In the genomic region with DNA sequence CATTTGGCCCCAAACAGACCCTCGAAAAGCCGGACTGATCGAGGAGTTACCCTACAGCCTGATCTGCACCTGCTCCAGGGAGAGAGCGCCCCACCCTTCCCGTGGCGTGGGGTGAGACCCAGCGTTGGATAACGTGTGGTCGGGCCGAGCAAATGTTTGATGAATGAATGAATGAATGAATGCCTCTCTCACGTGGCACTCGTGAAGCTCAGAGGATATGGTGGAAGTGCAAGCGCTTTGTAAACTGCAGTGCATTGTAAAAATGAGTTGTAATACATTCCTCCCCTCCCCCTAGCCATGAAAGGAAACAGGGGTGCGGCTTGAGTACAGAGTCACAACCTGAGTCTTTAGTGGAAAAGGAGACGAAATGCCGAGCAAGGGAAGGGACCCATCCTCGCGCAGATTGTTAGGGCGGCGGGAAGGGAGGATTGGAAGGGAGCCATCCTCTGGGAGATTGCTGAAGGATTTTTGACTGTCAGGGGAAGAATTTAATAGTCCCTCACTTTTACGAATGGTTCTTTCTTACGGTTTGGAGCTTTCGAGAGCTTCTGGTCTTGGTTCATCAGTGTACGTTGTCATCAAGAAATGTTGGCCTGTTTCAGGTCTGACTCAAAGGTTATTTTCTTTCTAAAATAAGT, we compare ENCODE assay signal across 1 cellular context.
TF ChIP-seq lines count a peak whose summit lies in the region.

No MANE protein-coding gene starts in this region.

TF ChIP-seq in K562, 482 proteins besides CTCF, POLR2A, EP300 and RAD21 (continued from another document):
- TF ChIP-seq, protein P1, sequence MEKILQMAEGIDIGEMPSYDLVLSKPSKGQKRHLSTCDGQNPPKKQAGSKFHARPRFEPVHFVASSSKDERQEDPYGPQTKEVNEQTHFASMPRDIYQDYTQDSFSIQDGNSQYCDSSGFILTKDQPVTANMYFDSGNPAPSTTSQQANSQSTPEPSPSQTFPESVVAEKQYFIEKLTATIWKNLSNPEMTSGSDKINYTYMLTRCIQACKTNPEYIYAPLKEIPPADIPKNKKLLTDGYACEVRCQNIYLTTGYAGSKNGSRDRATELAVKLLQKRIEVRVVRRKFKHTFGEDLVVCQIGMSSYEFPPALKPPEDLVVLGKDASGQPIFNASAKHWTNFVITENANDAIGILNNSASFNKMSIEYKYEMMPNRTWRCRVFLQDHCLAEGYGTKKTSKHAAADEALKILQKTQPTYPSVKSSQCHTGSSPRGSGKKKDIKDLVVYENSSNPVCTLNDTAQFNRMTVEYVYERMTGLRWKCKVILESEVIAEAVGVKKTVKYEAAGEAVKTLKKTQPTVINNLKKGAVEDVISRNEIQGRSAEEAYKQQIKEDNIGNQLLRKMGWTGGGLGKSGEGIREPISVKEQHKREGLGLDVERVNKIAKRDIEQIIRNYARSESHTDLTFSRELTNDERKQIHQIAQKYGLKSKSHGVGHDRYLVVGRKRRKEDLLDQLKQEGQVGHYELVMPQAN (IDR thresholded peaks at IDR 0.05; ENCODE audit: borderline replicate concordance): peak; percentile 72
- TF ChIP-seq, protein P2, sequence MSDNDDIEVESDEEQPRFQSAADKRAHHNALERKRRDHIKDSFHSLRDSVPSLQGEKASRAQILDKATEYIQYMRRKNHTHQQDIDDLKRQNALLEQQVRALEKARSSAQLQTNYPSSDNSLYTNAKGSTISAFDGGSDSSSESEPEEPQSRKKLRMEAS (CRISPR knock-in tag; IDR thresholded peaks at IDR 0.05): peak; percentile 90
- TF ChIP-seq MAFF (IDR thresholded peaks at IDR 0.05; ENCODE audit: low read length) (no peak), HNRNPK (IDR thresholded peaks at IDR 0.05; ENCODE audit: low read depth, low read length, poor library complexity, severe bottlenecking) (no peak), NR4A1 (CRISPR knock-in tag; IDR thresholded peaks at IDR 0.05) (no peak), NR4A1 (tag; IDR thresholded peaks at IDR 0.05) (0 out of 2 replicates have a peak, but pooled peaks have one; percentile 19), TEAD1 (CRISPR knock-in tag; IDR thresholded peaks at IDR 0.05) (0 out of 4 replicates have a peak, but pooled peaks of 1 of the 2 experiments have one; percentile 77), NFYB (IDR thresholded peaks at IDR 0.05; ENCODE audit: extremely low read depth, insufficient read length) (no peak), ZNF77 (CRISPR knock-in tag; IDR thresholded peaks at IDR 0.05) (no peak), POLR2H (tag; IDR thresholded peaks at IDR 0.05; ENCODE audit: low read depth) (0 out of 2 replicates have a peak, but pooled peaks have one; percentile 11), THRAP3 (IDR thresholded peaks at IDR 0.05; ENCODE audit: borderline replicate concordance) (no peak), KDM5B (IDR thresholded peaks at IDR 0.05; ENCODE audit: insufficient replicate concordance, low read depth, low read length) (no peak), FOXM1 (IDR thresholded peaks at IDR 0.05; ENCODE audit: low read depth) (no peak), FOXM1 (CRISPR knock-in tag; IDR thresholded peaks at IDR 0.05; ENCODE audit: low read depth) (0 out of 2 replicates have a peak, but pooled peaks have one; percentile 46), FOXK1 (CRISPR knock-in tag; IDR thresholded peaks at IDR 0.05; ENCODE audit: borderline replicate concordance) (peak; percentile 80; the same call in 1 of the 2 replicates), ZNF174 (CRISPR knock-in tag; IDR thresholded peaks at IDR 0.05) (no peak), RNF2 (IDR thresholded peaks at IDR 0.05) (no peak), XRCC5 (IDR thresholded peaks at IDR 0.05; ENCODE audit: low read depth, low read length) (no peak), MEF2A (IDR thresholded peaks at IDR 0.05; ENCODE audit: control insufficient read depth, low read depth, low read length) (no peak), DPF2 (IDR thresholded peaks at IDR 0.05) (peak; percentile 43; the same call in 1 of the 2 replicates), ZNF431 (CRISPR knock-in tag; IDR thresholded peaks at IDR 0.05) (peak; percentile 64; the same call in 1 of the 2 replicates)
- TF ChIP-seq, protein P3, sequence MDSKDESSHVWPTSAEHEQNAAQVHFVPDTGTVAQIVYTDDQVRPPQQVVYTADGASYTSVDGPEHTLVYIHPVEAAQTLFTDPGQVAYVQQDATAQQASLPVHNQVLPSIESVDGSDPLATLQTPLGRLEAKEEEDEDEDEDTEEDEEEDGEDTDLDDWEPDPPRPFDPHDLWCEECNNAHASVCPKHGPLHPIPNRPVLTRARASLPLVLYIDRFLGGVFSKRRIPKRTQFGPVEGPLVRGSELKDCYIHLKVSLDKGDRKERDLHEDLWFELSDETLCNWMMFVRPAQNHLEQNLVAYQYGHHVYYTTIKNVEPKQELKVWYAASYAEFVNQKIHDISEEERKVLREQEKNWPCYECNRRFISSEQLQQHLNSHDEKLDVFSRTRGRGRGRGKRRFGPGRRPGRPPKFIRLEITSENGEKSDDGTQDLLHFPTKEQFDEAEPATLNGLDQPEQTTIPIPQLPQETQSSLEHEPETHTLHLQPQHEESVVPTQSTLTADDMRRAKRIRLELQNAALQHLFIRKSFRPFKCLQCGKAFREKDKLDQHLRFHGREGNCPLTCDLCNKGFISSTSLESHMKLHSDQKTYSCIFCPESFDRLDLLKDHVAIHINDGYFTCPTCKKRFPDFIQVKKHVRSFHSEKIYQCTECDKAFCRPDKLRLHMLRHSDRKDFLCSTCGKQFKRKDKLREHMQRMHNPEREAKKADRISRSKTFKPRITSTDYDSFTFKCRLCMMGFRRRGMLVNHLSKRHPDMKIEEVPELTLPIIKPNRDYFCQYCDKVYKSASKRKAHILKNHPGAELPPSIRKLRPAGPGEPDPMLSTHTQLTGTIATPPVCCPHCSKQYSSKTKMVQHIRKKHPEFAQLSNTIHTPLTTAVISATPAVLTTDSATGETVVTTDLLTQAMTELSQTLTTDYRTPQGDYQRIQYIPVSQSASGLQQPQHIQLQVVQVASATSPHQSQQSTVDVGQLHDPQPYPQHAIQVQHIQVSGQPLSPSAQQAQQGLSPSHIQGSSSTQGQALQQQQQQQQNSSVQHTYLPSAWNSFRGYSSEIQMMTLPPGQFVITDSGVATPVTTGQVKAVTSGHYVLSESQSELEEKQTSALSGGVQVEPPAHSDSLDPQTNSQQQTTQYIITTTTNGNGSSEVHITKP (IDR thresholded peaks at IDR 0.05; ENCODE audit: partially characterized antibody): peak; percentile 80
- TF ChIP-seq, protein P4, sequence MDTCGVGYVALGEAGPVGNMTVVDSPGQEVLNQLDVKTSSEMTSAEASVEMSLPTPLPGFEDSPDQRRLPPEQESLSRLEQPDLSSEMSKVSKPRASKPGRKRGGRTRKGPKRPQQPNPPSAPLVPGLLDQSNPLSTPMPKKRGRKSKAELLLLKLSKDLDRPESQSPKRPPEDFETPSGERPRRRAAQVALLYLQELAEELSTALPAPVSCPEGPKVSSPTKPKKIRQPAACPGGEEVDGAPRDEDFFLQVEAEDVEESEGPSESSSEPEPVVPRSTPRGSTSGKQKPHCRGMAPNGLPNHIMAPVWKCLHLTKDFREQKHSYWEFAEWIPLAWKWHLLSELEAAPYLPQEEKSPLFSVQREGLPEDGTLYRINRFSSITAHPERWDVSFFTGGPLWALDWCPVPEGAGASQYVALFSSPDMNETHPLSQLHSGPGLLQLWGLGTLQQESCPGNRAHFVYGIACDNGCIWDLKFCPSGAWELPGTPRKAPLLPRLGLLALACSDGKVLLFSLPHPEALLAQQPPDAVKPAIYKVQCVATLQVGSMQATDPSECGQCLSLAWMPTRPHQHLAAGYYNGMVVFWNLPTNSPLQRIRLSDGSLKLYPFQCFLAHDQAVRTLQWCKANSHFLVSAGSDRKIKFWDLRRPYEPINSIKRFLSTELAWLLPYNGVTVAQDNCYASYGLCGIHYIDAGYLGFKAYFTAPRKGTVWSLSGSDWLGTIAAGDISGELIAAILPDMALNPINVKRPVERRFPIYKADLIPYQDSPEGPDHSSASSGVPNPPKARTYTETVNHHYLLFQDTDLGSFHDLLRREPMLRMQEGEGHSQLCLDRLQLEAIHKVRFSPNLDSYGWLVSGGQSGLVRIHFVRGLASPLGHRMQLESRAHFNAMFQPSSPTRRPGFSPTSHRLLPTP (IDR thresholded peaks at IDR 0.05; ENCODE audit: borderline replicate concordance, extremely low read depth, insufficient read length): no peak
- TF ChIP-seq, protein P5, sequence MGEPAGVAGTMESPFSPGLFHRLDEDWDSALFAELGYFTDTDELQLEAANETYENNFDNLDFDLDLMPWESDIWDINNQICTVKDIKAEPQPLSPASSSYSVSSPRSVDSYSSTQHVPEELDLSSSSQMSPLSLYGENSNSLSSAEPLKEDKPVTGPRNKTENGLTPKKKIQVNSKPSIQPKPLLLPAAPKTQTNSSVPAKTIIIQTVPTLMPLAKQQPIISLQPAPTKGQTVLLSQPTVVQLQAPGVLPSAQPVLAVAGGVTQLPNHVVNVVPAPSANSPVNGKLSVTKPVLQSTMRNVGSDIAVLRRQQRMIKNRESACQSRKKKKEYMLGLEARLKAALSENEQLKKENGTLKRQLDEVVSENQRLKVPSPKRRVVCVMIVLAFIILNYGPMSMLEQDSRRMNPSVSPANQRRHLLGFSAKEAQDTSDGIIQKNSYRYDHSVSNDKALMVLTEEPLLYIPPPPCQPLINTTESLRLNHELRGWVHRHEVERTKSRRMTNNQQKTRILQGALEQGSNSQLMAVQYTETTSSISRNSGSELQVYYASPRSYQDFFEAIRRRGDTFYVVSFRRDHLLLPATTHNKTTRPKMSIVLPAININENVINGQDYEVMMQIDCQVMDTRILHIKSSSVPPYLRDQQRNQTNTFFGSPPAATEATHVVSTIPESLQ (CRISPR knock-in tag; IDR thresholded peaks at IDR 0.05): 0 out of 2 replicates have a peak, but pooled peaks have one; percentile 58
- TF ChIP-seq, protein P6, sequence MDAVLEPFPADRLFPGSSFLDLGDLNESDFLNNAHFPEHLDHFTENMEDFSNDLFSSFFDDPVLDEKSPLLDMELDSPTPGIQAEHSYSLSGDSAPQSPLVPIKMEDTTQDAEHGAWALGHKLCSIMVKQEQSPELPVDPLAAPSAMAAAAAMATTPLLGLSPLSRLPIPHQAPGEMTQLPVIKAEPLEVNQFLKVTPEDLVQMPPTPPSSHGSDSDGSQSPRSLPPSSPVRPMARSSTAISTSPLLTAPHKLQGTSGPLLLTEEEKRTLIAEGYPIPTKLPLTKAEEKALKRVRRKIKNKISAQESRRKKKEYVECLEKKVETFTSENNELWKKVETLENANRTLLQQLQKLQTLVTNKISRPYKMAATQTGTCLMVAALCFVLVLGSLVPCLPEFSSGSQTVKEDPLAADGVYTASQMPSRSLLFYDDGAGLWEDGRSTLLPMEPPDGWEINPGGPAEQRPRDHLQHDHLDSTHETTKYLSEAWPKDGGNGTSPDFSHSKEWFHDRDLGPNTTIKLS (IDR thresholded peaks at IDR 0.05; ENCODE audit: borderline replicate concordance, low read depth): peak; percentile 71; the same call in 1 of the 2 replicates
- TF ChIP-seq, protein P7, sequence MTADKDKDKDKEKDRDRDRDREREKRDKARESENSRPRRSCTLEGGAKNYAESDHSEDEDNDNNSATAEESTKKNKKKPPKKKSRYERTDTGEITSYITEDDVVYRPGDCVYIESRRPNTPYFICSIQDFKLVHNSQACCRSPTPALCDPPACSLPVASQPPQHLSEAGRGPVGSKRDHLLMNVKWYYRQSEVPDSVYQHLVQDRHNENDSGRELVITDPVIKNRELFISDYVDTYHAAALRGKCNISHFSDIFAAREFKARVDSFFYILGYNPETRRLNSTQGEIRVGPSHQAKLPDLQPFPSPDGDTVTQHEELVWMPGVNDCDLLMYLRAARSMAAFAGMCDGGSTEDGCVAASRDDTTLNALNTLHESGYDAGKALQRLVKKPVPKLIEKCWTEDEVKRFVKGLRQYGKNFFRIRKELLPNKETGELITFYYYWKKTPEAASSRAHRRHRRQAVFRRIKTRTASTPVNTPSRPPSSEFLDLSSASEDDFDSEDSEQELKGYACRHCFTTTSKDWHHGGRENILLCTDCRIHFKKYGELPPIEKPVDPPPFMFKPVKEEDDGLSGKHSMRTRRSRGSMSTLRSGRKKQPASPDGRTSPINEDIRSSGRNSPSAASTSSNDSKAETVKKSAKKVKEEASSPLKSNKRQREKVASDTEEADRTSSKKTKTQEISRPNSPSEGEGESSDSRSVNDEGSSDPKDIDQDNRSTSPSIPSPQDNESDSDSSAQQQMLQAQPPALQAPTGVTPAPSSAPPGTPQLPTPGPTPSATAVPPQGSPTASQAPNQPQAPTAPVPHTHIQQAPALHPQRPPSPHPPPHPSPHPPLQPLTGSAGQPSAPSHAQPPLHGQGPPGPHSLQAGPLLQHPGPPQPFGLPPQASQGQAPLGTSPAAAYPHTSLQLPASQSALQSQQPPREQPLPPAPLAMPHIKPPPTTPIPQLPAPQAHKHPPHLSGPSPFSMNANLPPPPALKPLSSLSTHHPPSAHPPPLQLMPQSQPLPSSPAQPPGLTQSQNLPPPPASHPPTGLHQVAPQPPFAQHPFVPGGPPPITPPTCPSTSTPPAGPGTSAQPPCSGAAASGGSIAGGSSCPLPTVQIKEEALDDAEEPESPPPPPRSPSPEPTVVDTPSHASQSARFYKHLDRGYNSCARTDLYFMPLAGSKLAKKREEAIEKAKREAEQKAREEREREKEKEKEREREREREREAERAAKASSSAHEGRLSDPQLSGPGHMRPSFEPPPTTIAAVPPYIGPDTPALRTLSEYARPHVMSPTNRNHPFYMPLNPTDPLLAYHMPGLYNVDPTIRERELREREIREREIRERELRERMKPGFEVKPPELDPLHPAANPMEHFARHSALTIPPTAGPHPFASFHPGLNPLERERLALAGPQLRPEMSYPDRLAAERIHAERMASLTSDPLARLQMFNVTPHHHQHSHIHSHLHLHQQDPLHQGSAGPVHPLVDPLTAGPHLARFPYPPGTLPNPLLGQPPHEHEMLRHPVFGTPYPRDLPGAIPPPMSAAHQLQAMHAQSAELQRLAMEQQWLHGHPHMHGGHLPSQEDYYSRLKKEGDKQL (CRISPR knock-in tag; IDR thresholded peaks at IDR 0.05; ENCODE audit: borderline replicate concordance): no peak
